Comparison of ENCODE assay signal across 17 cellular contexts in the genomic region with DNA sequence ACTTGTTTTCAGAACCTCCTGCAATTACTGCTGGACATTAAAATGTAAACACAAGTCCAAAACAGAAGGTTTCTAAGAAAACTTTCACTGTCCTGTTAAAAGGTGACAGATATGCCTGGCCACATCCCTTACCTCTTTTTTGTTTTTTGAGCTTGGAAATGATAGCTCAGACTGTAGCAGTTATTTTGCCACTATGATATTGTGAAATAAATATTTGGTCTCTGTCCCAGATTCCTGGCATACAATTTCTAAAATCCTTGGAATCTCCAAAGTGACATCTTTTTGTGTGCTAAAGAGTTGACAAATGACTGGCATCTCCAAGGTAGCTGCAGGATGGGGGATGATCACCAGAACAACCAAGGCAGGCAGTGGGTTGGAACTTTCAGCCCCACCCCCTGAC. TPM values are rescaled to one million over a fixed set of nuclear protein-coding genes. Genes with fewer than 3 reads are reported as not detected.
DNase-seq lines count a peak whose midpoint lies in the region; ATAC-seq and TF ChIP-seq lines count a peak whose summit lies in the region.
"Had no signal": no experiment of that assay in that cellular context is flagged by ENCODE, and none has a peak within 500 bp of the region (broad histone marks: within the 10 kb centered on the region; RNA-seq: fewer than 3 reads in every experiment).

No MANE protein-coding gene starts in this region.

- H4K91ac ChIP-seq in H9 (ENCODE audit: insufficient read length, low read depth, low read length): no peak overlapping the region

- H3K4me3 ChIP-seq in right cardiac atrium (ENCODE audit: low read length): no peak overlapping the region
- H3K4me3 ChIP-seq in left ventricle myocardium inferior: no peak overlapping the region
- H3K4me3 ChIP-seq in fibroblast of lung (replicated peaks in 1 of 4; ENCODE audit: control extremely low read depth in 1 of 4, insufficient read depth in 1 of 4, low read depth in 3 of 4, low read length in 4 of 4): no peak overlapping the region
- H3K4me3 ChIP-seq in osteoblast (ENCODE audit: insufficient read depth, low read length): no peak overlapping the region

- intact Hi-C loops in right cardiac atrium (cut with DNase I) (no loop called here), left ventricle myocardium inferior (cut with micrococcal nuclease) (loop anchor here (10.0 kb wide), 1 partner anchor 57 kb away; no protein-coding TSS in a partner anchor)

- H3K27ac Mint-ChIP-seq in H9: no peak overlapping the region

- H3K4me1 ChIP-seq in right cardiac atrium (ENCODE audit: control insufficient read depth, insufficient read depth, low read length) (peaks cover 3% of the 10 kb centered on the region), left ventricle myocardium inferior (peaks cover 30% of the 10 kb centered on the region), fibroblast of lung (ENCODE audit: control insufficient read depth, extremely low read depth, insufficient read depth, low read length) (peaks cover 13% of the 10 kb centered on the region), osteoblast (ENCODE audit: insufficient read depth, low read length) (peaks cover 19% of the 10 kb centered on the region), H9 (ENCODE audit: insufficient read depth, low read length) (no peaks in the 10 kb centered on the region)

- peaks cover 7% of the 10 kb centered on the region for H3K36me3 ChIP-seq in left ventricle myocardium inferior
- no peaks in the 10 kb centered on the region for H3K36me3 ChIP-seq in fibroblast of lung (ENCODE audit: control insufficient read depth, insufficient read depth, low read length)
- H3K36me3 ChIP-seq in osteoblast (ENCODE audit: insufficient read depth, low read length): peaks cover 8% of the 10 kb centered on the region

- H3K14ac ChIP-seq in H9 (ENCODE audit: insufficient read depth, low read length): no peak overlapping the region

- H3K36me3 Mint-ChIP-seq in H9 (ENCODE audit: insufficient read depth in 1 of 3, low read depth in 3 of 3): peaks cover 16 to 57% (median 51%) of the 10 kb centered on the region in 3 experiments; a peak in 6 of 7 replicates

- no peak overlapping the region for H2BK15ac ChIP-seq in H9 (ENCODE audit: low read depth, low read length)

- no peak overlapping the region for H3K23ac ChIP-seq in H9 (ENCODE audit: insufficient read length, low read depth, low read length)

- H3K9ac ChIP-seq in fibroblast of lung (ENCODE audit: insufficient read depth, low read length): no peak overlapping the region
- no peak overlapping the region for H3K9ac ChIP-seq in H9 (ENCODE audit: extremely low read depth, insufficient read length, low read length)

- H3K23me2 ChIP-seq in H9 (ENCODE audit: insufficient read length, low read depth, low read length, poor library complexity, severe bottlenecking): no peaks in the 10 kb centered on the region

- no peak overlapping the region for H2BK12ac ChIP-seq in H9 (ENCODE audit: insufficient read length, low read depth, low read length)

- no peak overlapping the region for H4K8ac ChIP-seq in H9 (replicated peaks; ENCODE audit: insufficient read length, low read depth, low read length)

- H3K4me3 Mint-ChIP-seq in H9: no peak overlapping the region

- H3K27ac ChIP-seq in right cardiac atrium (ENCODE audit: low read length) (peak overlapping the region; percentile 43), left ventricle myocardium inferior (replicated peaks) (no peak overlapping the region), fibroblast of lung (ENCODE audit: insufficient read depth, low read length) (peak overlapping the region; percentile 1), osteoblast (ENCODE audit: low read depth, low read length) (peak overlapping the region; percentile 35), H9 (ENCODE audit: insufficient read length, low read depth, low read length) (no peak overlapping the region)
- H3K27ac ChIP-seq: 22Rv1 had no signal

- H3K79me2 ChIP-seq in fibroblast of lung (ENCODE audit: control insufficient read depth, insufficient read depth, low read length) (no peaks in the 10 kb centered on the region), osteoblast (ENCODE audit: insufficient read depth, low read length) (no peaks in the 10 kb centered on the region), H9 (ENCODE audit: insufficient read depth, low read length) (no peaks in the 10 kb centered on the region)

- no peaks in the 10 kb centered on the region for H3K27me3 ChIP-seq in right cardiac atrium (ENCODE audit: control insufficient read depth, insufficient read depth)
- no peaks in the 10 kb centered on the region for H3K27me3 ChIP-seq in left ventricle myocardium inferior (ENCODE audit: low read depth)
- no peaks in the 10 kb centered on the region for H3K27me3 ChIP-seq in fibroblast of lung (ENCODE audit: control insufficient read depth, insufficient read depth, low read length)
- no peaks in the 10 kb centered on the region for H3K27me3 ChIP-seq in osteoblast (ENCODE audit: insufficient read depth, low read length)
- H3K27me3 ChIP-seq in H9 (ENCODE audit: insufficient read depth, low read length): no peaks in the 10 kb centered on the region

- no peak overlapping the region for H2BK20ac ChIP-seq in H9 (ENCODE audit: low read depth, low read length, poor library complexity, severe bottlenecking)

- no peak overlapping the region for H2BK120ac ChIP-seq in H9 (ENCODE audit: low read depth, low read length, poor library complexity, severe bottlenecking)

- H3K4ac ChIP-seq in H9 (ENCODE audit: low read depth, low read length): no peak overlapping the region

- H3K4me2 ChIP-seq in fibroblast of lung (ENCODE audit: extremely low read depth, insufficient read depth, low read length) (peak overlapping the region; percentile 1), osteoblast (ENCODE audit: insufficient read depth, low read length) (no peak overlapping the region), H9 (ENCODE audit: insufficient read depth, insufficient read length, low read length) (no peak overlapping the region)

- no peak overlapping the region for H3T11ph ChIP-seq in H9 (ENCODE audit: low read length)

- H4K20me1 ChIP-seq in fibroblast of lung (ENCODE audit: control insufficient read depth, extremely low read depth, insufficient read depth, low read length): no peaks in the 10 kb centered on the region
- no peaks in the 10 kb centered on the region for H4K20me1 ChIP-seq in osteoblast (ENCODE audit: insufficient read depth, low read length)
- H4K20me1 ChIP-seq in H9 (ENCODE audit: control insufficient read depth, insufficient read depth, insufficient read length): no peaks in the 10 kb centered on the region

- no peak for DNase-seq in right cardiac atrium
- DNase-seq in left ventricle myocardium inferior: no peak
- DNase-seq in fibroblast of lung (ENCODE audit: low read depth in 2 of 2): no peak
- DNase-seq in osteoblast (ENCODE audit: insufficient read length, low spot score, missing footprints): no peak
- no peak for DNase-seq in SIG-M5 treated with dmso at 0.1 percent for 504 hours (lab: John Stamatoyannopoulos, UW; ENCODE audit: unreplicated experiment)
- no peak for DNase-seq in hypothalamus (lab: John Stamatoyannopoulos, UW)
- no peak for DNase-seq in H9
- DNase-seq in activated T-cell treated with anti-CD3 and anti-CD28 coated beads for 4 hours: no peak
- DNase-seq: C1 segment of cervical spinal cord, DND-41, GDM1, NCI-H1092 treated with DMSO at 0.1 percent for 48 hours, NCI-H2081 treated with DMSO at 0.1 percent for 48 hours, NCI-H510A treated with DMSO at 0.1 percent for 48 hours had no signal

- no peak overlapping the region for H2AK5ac ChIP-seq in H9 (ENCODE audit: insufficient read length, low read length)

- H2AFZ ChIP-seq in fibroblast of lung (ENCODE audit: low read length): no peak overlapping the region
- no peak overlapping the region for H2AFZ ChIP-seq in osteoblast (ENCODE audit: low read length)
- H2AFZ ChIP-seq in H9 (ENCODE audit: low read length): no peak overlapping the region

- no peaks in the 10 kb centered on the region for H3K79me1 ChIP-seq in H9 (ENCODE audit: insufficient read depth, low read depth, low read length, poor library complexity, severe bottlenecking)

- no peaks in the 10 kb centered on the region for H3K27me3 Mint-ChIP-seq in H9 (ENCODE audit: low read depth)

- H3K4me1 Mint-ChIP-seq in H9: peaks cover 0 to 10% of the 10 kb centered on the region in 2 experiments; a peak in 2 of 4 replicates

- no peak overlapping the region for H3K18ac ChIP-seq in H9 (ENCODE audit: insufficient read length, low read depth, low read length)

- H3K56ac ChIP-seq in H9 (ENCODE audit: insufficient read length, low read depth, low read length): no peak overlapping the region

- no peak for ATAC-seq in right cardiac atrium
- ATAC-seq: HepG2, Panc1 had no signal

- no peak overlapping the region for H2BK5ac ChIP-seq in H9 (ENCODE audit: insufficient read length, low read length)

- TF ChIP-seq CTCF in left ventricle myocardium inferior (IDR thresholded peaks at IDR 0.05; ENCODE audit: borderline replicate concordance) (no peak), fibroblast of lung (conservative IDR thresholded peaks at IDR 0.05 in 1 of 2, IDR thresholded peaks at IDR 0.05 in 1 of 2; ENCODE audit: low read depth in 1 of 2, low read length in 2 of 2) (no peak), osteoblast (IDR thresholded peaks at IDR 0.05; ENCODE audit: extremely low read depth, low read depth, low read length) (no peak), H9 (conservative IDR thresholded peaks at IDR 0.05) (no peak)

- no peaks in the 10 kb centered on the region for H3K9me3 ChIP-seq in right cardiac atrium (ENCODE audit: control insufficient read depth, low read length)
- H3K9me3 ChIP-seq in left ventricle myocardium inferior (replicated peaks): no peaks in the 10 kb centered on the region
- H3K9me3 ChIP-seq in fibroblast of lung (ENCODE audit: control insufficient read depth, insufficient read depth, low read depth, low read length): no peaks in the 10 kb centered on the region
- H3K9me3 ChIP-seq in osteoblast (ENCODE audit: low read depth, low read length): no peaks in the 10 kb centered on the region
- H3K9me3 ChIP-seq in H9 (ENCODE audit: control insufficient read depth, low read depth, low read length): no peaks in the 10 kb centered on the region

- H4K5ac ChIP-seq in H9 (ENCODE audit: insufficient read length, low read depth, low read length): no peak overlapping the region

- H3K9me3 Mint-ChIP-seq in H9: no peaks in the 10 kb centered on the region

RNA-seq across cellular contexts. Expression of gene TPGS2, which starts 16.8 kb away (rescaled TPM):
- total RNA-seq in right cardiac atrium (10 to 100 TPM; 68.4 to 91.3 (median 81.1) TPM), left ventricle myocardium inferior (25.4 TPM), fibroblast of lung (67.3 and 98.8 TPM in 2 replicates), osteoblast (92.2 and 98.8 TPM in 2 replicates), H9 (2021) (139 and 147 TPM in 2 replicates)
- polyA plus RNA-seq in right cardiac atrium (63.8 TPM), fibroblast of lung (416 and 437 TPM in 2 replicates)
- 166 and 174 TPM in 2 replicates for polyA plus RNA-seq in fibroblast of lung (2012)
- 145 and 433 TPM in 2 replicates for polyA minus RNA-seq in fibroblast of lung (ENCODE audit: low replicate concordance)

RNA-seq across cellular contexts. Expression of gene KIAA1328, which starts 17.0 kb away (rescaled TPM):
- total RNA-seq in right cardiac atrium: 1 to 10 TPM; 5.4 to 9.7 (median 8.2) TPM
- polyA plus RNA-seq in right cardiac atrium: 2.6 TPM
- 4.0 TPM for total RNA-seq in left ventricle myocardium inferior
- total RNA-seq in fibroblast of lung: 3.3 and 4.5 TPM in 2 replicates
- 3.9 and 4.3 TPM in 2 replicates for polyA plus RNA-seq in fibroblast of lung
- polyA plus RNA-seq in fibroblast of lung (2012): 1.8 and 1.9 TPM in 2 replicates
- 2.9 and 3.1 TPM in 2 replicates for polyA minus RNA-seq in fibroblast of lung (ENCODE audit: low replicate concordance)
- 8.7 and 8.8 TPM in 2 replicates for total RNA-seq in osteoblast
- 4.9 and 5.8 TPM in 2 replicates for total RNA-seq in H9 (2021)

Comparison
In these comparisons a context has a peak if more than half of its experiments do, and no peak if none do; other contexts are left out.
1. H3K27ac ChIP-seq: peak in right cardiac atrium (single experiment), fibroblast of lung (single experiment) and osteoblast (single experiment); none in left ventricle myocardium inferior (single experiment) and H9 (single experiment).